Comparison of ENCODE assay signal across 1 cellular context in the genomic region with DNA sequence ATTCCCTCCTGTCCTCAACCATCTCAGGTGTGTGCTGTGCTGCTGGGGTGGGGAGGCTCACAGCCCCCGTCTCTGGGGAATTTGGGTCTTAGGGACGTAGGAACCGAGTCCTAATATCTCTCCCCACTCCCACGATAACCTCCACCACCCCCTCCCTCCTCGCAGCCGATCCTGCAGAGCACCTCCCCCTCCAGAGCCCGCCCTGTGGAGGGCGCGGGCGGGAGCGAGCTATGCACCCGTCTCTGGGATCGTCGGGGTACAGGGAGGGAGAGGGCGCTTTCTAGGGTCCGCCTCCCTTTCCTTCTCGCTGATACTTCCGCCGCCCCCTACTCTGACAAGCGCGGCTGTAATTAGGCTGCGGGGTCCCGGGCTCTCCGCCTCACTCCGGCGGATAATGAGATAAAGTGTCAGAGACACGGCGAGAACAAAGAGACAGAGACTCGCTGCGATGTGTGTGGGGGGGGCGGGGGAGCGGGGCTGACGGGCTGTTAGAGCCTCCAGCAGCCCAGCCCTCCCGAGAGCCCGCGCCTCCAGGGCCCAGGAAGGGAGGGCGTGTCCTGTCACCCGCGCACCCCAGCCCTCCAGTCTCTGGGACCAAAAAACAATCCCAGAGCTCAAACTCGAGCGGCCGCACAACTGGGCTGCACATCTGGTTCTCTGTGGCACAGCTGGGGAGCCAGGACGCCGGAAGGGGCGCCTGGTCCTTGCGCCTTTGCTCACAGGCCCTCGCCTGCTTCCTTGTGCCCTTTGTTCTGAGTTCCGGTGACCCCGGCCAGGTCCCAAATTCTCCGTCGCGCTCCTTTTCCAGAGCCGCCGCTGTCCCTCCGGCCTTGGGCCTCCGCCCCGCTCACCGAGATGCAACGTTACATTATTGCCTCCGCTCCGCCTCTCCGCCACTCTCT.
TF ChIP-seq lines count a peak whose summit lies in the region.

No MANE protein-coding gene starts in this region.

TF ChIP-seq in HEK293, 187 proteins besides CTCF, POLR2A, EP300 and RAD21 (continued from another document):
- TF ChIP-seq, protein P1, sequence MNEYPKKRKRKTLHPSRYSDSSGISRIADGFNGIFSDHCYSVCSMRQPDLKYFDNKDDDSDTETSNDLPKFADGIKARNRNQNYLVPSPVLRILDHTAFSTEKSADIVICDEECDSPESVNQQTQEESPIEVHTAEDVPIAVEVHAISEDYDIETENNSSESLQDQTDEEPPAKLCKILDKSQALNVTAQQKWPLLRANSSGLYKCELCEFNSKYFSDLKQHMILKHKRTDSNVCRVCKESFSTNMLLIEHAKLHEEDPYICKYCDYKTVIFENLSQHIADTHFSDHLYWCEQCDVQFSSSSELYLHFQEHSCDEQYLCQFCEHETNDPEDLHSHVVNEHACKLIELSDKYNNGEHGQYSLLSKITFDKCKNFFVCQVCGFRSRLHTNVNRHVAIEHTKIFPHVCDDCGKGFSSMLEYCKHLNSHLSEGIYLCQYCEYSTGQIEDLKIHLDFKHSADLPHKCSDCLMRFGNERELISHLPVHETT (tag by site-specific recombination; IDR thresholded peaks at IDR 0.05): no peak
- TF ChIP-seq BCL11A (tag by site-specific recombination; IDR thresholded peaks at IDR 0.05; ENCODE audit: low read depth): no peak
- peak; percentile 18; the same call in 1 of the 2 replicates for TF ChIP-seq KLF8 (tag by site-specific recombination; IDR thresholded peaks at IDR 0.05)
- no peak for TF ChIP-seq ZNF48 (tag by site-specific recombination; IDR thresholded peaks at IDR 0.05)
- TF ChIP-seq ZNF623 (tag by site-specific recombination; IDR thresholded peaks at IDR 0.05): no peak
- 0 out of 2 replicates have a peak, but pooled peaks have one; percentile 35 for TF ChIP-seq ZNF239 (tag by site-specific recombination; IDR thresholded peaks at IDR 0.05)
- no peak for TF ChIP-seq ZNF548 (tag by site-specific recombination; IDR thresholded peaks at IDR 0.05)
- no peak for TF ChIP-seq ZNF449 (tag by site-specific recombination; IDR thresholded peaks at IDR 0.05)
- peak; percentile 54 for TF ChIP-seq SP2 (tag by site-specific recombination; IDR thresholded peaks at IDR 0.05)
- TF ChIP-seq YY2 (tag by site-specific recombination; IDR thresholded peaks at IDR 0.05): no peak
- no peak for TF ChIP-seq ZNF302 (tag by site-specific recombination; IDR thresholded peaks at IDR 0.05; ENCODE audit: low read depth)
- no peak for TF ChIP-seq ZNF510 (tag by site-specific recombination; IDR thresholded peaks at IDR 0.05; ENCODE audit: insufficient replicate concordance)
- no peak for TF ChIP-seq ZNF571 (tag by site-specific recombination; IDR thresholded peaks at IDR 0.05)
- TF ChIP-seq MZF1 (tag by site-specific recombination; IDR thresholded peaks at IDR 0.05; ENCODE audit: borderline replicate concordance): no peak
- no peak for TF ChIP-seq ZNF366 (tag by site-specific recombination; conservative IDR thresholded peaks at IDR 0.05)
- no peak for TF ChIP-seq PRDM6 (tag by site-specific recombination; IDR thresholded peaks at IDR 0.05)
- no peak for TF ChIP-seq ZNF214 (tag by site-specific recombination; IDR thresholded peaks at IDR 0.05; ENCODE audit: borderline replicate concordance)
- TF ChIP-seq, protein P2, sequence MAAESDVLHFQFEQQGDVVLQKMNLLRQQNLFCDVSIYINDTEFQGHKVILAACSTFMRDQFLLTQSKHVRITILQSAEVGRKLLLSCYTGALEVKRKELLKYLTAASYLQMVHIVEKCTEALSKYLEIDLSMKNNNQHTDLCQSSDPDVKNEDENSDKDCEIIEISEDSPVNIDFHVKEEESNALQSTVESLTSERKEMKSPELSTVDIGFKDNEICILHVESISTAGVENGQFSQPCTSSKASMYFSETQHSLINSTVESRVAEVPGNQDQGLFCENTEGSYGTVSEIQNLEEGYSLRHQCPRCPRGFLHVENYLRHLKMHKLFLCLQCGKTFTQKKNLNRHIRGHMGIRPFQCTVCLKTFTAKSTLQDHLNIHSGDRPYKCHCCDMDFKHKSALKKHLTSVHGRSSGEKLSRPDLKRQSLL (tag by site-specific recombination; IDR thresholded peaks at IDR 0.05): no peak
- TF ChIP-seq ZNF23 (tag by site-specific recombination; IDR thresholded peaks at IDR 0.05; ENCODE audit: borderline replicate concordance): no peak
- no peak for TF ChIP-seq ZNF10 (tag by site-specific recombination; IDR thresholded peaks at IDR 0.05)
- TF ChIP-seq ZNF501 (tag by site-specific recombination; IDR thresholded peaks at IDR 0.05): no peak
- TF ChIP-seq ZNF394 (tag by site-specific recombination; IDR thresholded peaks at IDR 0.05; ENCODE audit: borderline replicate concordance): no peak
- no peak for TF ChIP-seq BCL11B (tag by site-specific recombination; IDR thresholded peaks at IDR 0.05; ENCODE audit: low read depth)
- TF ChIP-seq ZNF426 (tag by site-specific recombination; IDR thresholded peaks at IDR 0.05): no peak
- TF ChIP-seq, protein P3, sequence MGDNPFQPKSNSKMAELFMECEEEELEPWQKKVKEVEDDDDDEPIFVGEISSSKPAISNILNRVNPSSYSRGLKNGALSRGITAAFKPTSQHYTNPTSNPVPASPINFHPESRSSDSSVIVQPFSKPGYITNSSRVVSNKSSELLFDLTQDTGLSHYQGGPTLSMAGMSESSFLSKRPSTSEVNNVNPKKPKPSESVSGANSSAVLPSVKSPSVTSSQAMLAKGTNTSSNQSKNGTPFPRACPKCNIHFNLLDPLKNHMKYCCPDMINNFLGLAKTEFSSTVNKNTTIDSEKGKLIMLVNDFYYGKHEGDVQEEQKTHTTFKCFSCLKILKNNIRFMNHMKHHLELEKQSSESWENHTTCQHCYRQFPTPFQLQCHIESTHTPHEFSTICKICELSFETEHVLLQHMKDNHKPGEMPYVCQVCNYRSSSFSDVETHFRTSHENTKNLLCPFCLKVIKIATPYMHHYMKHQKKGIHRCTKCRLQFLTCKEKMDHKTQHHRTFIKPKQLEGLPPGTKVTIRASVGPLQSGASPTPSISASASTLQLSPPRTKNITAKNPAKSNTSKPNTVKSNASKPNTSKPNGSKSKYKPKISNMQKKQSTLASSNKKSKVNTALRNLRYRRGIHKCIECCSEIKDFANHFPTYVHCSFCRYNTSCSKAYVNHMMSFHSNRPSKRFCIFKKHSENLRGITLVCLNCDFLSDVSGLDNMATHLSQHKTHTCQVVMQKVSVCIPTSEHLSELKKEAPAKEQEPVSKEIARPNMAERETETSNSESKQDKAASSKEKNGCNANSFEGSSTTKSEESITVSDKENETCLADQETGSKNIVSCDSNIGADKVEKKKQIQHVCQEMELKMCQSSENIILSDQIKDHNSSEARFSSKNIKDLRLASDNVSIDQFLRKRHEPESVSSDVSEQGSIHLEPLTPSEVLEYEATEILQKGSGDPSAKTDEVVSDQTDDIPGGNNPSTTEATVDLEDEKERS (tag by site-specific recombination; IDR thresholded peaks at IDR 0.05): no peak
- TF ChIP-seq ATF2 (tag by site-specific recombination; IDR thresholded peaks at IDR 0.05; ENCODE audit: low read depth): no peak
- peak; percentile 56; the same call in 1 of the 2 replicates for TF ChIP-seq ZBTB8A (tag by site-specific recombination; IDR thresholded peaks at IDR 0.05)
- no peak for TF ChIP-seq ZNF132 (tag by site-specific recombination; IDR thresholded peaks at IDR 0.05; ENCODE audit: borderline replicate concordance)
- TF ChIP-seq ZFHX2 (tag by site-specific recombination; conservative IDR thresholded peaks at IDR 0.05): peak; percentile 60
- TF ChIP-seq ZNF169 (tag by site-specific recombination; IDR thresholded peaks at IDR 0.05): no peak
- no peak for TF ChIP-seq ZNF791 (tag by site-specific recombination; IDR thresholded peaks at IDR 0.05)
- TF ChIP-seq ZNF76 (tag by site-specific recombination; IDR thresholded peaks at IDR 0.05; ENCODE audit: borderline replicate concordance, low read depth): no peak
- TF ChIP-seq KLF10 (tag by site-specific recombination; IDR thresholded peaks at IDR 0.05): peak; percentile 67
- TF ChIP-seq EGR2 (tag by site-specific recombination; IDR thresholded peaks at IDR 0.05; ENCODE audit: low read depth): peak; percentile 50
- no peak for TF ChIP-seq KLF9 (tag by site-specific recombination; IDR thresholded peaks at IDR 0.05; ENCODE audit: low read depth)
- no peak for TF ChIP-seq HIC1 (tag by site-specific recombination; IDR thresholded peaks at IDR 0.05)
- TF ChIP-seq ZNF768 (tag by site-specific recombination; IDR thresholded peaks at IDR 0.05): no peak
- no peak for TF ChIP-seq ELK4 (IDR thresholded peaks at IDR 0.05; ENCODE audit: borderline replicate concordance, low read depth, low read length)
- TF ChIP-seq GLIS1 (tag by site-specific recombination; IDR thresholded peaks at IDR 0.05): no peak
- TF ChIP-seq ZNF596 (tag by site-specific recombination; IDR thresholded peaks at IDR 0.05): no peak
- TF ChIP-seq ZXDB (tag by site-specific recombination; IDR thresholded peaks at IDR 0.05): no peak
- TF ChIP-seq BCL6B (tag by site-specific recombination; IDR thresholded peaks at IDR 0.05): no peak
- TF ChIP-seq TCF7L2 (IDR thresholded peaks at IDR 0.05; ENCODE audit: borderline replicate concordance, low read depth, low read length): no peak
- no peak for TF ChIP-seq ZNF184 (tag by site-specific recombination; IDR thresholded peaks at IDR 0.05)
- no peak for TF ChIP-seq ZNF776 (tag by site-specific recombination; IDR thresholded peaks at IDR 0.05; ENCODE audit: borderline replicate concordance)
